In the genomic region with DNA sequence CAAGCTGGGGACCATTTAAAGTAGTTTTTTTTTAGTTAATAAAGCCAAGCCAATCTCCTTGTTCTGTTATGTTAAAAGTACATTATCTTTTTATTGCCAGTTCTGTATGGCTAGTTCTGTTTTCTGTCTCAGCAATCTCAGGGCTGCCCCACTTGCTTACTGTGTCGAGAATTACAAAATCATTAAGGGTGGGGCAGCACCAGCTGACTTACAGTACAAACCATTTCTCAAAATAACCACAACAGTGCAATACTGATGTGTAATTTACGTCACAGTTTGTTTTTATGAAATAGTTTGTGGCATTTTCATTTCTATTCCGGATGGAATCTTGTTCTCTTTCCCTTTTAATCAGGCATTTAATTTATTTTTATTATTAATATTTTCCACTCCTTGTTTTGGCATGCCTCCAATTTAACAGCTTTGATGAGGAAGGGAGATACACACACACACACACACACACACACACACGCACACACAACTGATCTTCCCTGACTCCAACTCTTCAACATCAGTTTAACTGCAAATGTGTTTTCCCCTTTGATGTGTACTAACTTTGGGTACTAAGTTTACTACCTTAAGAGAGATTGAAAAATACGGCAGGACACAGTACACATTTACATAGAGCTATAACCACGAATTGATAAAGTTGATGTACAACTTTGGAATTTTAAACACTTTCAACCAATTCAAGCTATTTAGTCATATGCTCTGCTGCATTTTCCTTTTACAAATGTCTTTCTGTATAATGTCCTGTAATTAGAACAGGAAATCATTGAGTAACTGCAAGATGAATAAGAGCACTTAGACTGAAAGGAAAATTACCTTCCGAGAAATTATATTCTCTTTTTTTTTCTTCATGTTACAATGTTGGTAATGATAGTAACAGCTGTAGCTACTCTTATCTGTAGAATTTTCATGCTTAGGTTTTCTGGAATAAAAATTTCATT, we compare ENCODE assay signal across 8 cellular contexts.
DNase-seq lines count a peak whose midpoint lies in the region; TF ChIP-seq lines count a peak whose summit lies in the region.

No MANE protein-coding gene starts in this region.

- H3K27ac ChIP-seq in esophagus squamous epithelium = peak overlapping the region; percentile 66 to 91 (median 84)

- peaks cover 10 to 52% (median 35%) of the 10 kb centered on the region in 3 donors for H3K4me1 ChIP-seq in esophagus squamous epithelium

- DNase-seq in activated gamma-delta T cell treated with Interleukin-2 at 50 U/mL for 16 hours = peak; percentile 34
- DNase-seq in activated gamma-delta T cell (lab: John Stamatoyannopoulos, UW) = no peak
- peak; percentile 77 for DNase-seq in NAMALWA (ENCODE audit: low spot score)
- DNase-seq in activated CD8-positive, alpha-beta memory T cell treated with anti-CD3 and anti-CD28 coated beads, Interleukin-2, amount 50 U/mL, for 1 hour (ENCODE audit: extremely low read depth) = peak; percentile 28
- DNase-seq in esophagus squamous epithelium (lab: John Stamatoyannopoulos, UW) = no peak
- DNase-seq in renal cortical epithelial cell (ENCODE audit: low read depth) = peak; percentile 76
- no peak for DNase-seq in middle frontal gyrus (ENCODE audit: extremely low spot score, low spot score)
- DNase-seq in RKO (ENCODE audit: low spot score) = no peak

- intact Hi-C loops in esophagus squamous epithelium (cut with DNase I) = no loop called here

- 4% methylated on average over 7 of the region's 7 CpGs for WGBS in esophagus squamous epithelium, 2 donors

- no peaks in the 10 kb centered on the region for H3K27me3 ChIP-seq in esophagus squamous epithelium

- TF ChIP-seq POLR2A in esophagus squamous epithelium (IDR thresholded peaks at IDR 0.05) = peak in 1 of 4 donors; percentile 40

- H3K4me3 ChIP-seq in esophagus squamous epithelium = peak overlapping the region in 3 of 4 donors; percentile 6 to 53 (median 11)

- no peaks in the 10 kb centered on the region for H3K36me3 ChIP-seq in esophagus squamous epithelium

- no peak for TF ChIP-seq CTCF in esophagus squamous epithelium (IDR thresholded peaks at IDR 0.05)

- no peaks in the 10 kb centered on the region for H3K9me3 ChIP-seq in esophagus squamous epithelium

Comparison
In these comparisons a context has a peak if more than half of its experiments do, and no peak if none do; other contexts are left out.
1. DNase-seq: peak in activated gamma-delta T cell treated with Interleukin-2 at 50 U/mL for 16 hours (single experiment), NAMALWA (single experiment), activated CD8-positive, alpha-beta memory T cell treated with anti-CD3 and anti-CD28 coated beads, Interleukin-2, amount 50 U/mL, for 1 hour (single experiment) and renal cortical epithelial cell (single experiment); none in activated gamma-delta T cell (single experiment), esophagus squamous epithelium (single experiment), middle frontal gyrus (single experiment) and RKO (single experiment).